ENCODE assay signal across 17 cellular contexts in the genomic region with DNA sequence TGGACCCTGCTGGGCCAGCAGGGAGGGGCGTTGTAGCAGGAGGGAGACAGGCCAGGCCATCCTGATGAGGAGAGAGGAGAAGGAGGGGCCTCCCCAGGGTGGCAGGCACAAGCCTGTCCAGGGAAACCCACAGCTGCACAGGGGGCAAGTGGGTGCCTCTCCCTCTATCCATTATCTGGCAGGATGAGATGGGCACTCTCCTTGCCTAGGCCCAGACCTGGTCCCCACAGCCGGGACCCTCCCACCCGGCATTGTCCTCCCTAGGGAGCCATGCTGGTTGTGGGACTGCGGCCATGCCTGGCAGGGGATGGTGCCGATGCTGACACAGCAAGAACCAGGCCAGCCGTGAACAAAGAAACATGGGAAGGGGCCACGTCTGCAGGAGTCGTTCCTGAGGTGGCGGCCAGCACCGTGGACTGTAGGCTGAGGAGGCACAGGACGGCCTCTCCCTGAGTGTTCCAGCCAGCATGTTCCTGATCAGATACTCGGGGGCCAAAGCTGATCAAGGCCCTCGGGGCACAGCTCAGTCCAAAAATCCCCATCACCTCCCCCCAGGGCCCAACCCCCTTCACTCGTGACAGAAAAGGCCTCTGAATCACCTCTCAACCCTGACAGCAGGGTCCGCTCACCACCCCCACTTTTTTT. TPM values are rescaled to one million over a fixed set of nuclear protein-coding genes. Genes with fewer than 3 reads are reported as not detected.
DNase-seq lines count a peak whose midpoint lies in the region; ATAC-seq and TF ChIP-seq lines count a peak whose summit lies in the region.
"Had no signal": no experiment of that assay in that cellular context is flagged by ENCODE, and none has a peak within 500 bp of the region (broad histone marks: within the 10 kb centered on the region; RNA-seq: fewer than 3 reads in every experiment).

No MANE protein-coding gene starts in this region.

- no peak overlapping the region for H3K4me3 Mint-ChIP-seq in activated T-cell treated with anti-CD3 and anti-CD28 coated beads, Interleukin-2, amount 50 U/mL, for 24 hours
- H3K4me3 Mint-ChIP-seq in activated T-cell treated with anti-CD3 and anti-CD28 coated beads, Interleukin-2, amount 50 U/mL, for 4 hours, result no peak overlapping the region
- H3K4me3 Mint-ChIP-seq in stimulated activated naive B cell treated with anti-CD40 and anti-IgM and Interleukin-4, amounts not matched to agents 10 μg/mL and 1 μg/mL and 100 μg/mL, for 72 hours, result peak overlapping the region; percentile 76 to 80
- H3K4me3 Mint-ChIP-seq: activated T-cell treated with anti-CD3 and anti-CD28 coated beads, Interleukin-2, amount 50 U/mL, for 72 hours; CD8-positive, alpha-beta memory T cell had no signal

- no peak for DNase-seq in activated T-cell treated with anti-CD3 and anti-CD28 coated beads, Interleukin-2, amount 50 U/mL, for 24 hours
- no peak for DNase-seq in activated T-cell treated with anti-CD3 and anti-CD28 coated beads, Interleukin-2, amount 50 U/mL, for 4 hours
- no peak for DNase-seq in RWPE1 (ENCODE audit: low spot score)
- no peak for DNase-seq in stimulated activated naive B cell treated with anti-CD40 and anti-IgM and Interleukin-4, amounts not matched to agents 10 μg/mL and 1 μg/mL and 100 μg/mL, for 72 hours
- DNase-seq in occipital lobe (lab: John Stamatoyannopoulos, UW), result no peak
- DNase-seq in NCI-H2171 treated with DMSO at 0.1 percent for 48 hours (lab: John Stamatoyannopoulos, UW), result no peak
- DNase-seq: activated CD4-positive, alpha-beta T cell treated with anti-CD3 and anti-CD28 coated beads for 4 hours; activated T-cell treated with anti-CD3 and anti-CD28 coated beads, Interleukin-2, amount 50 U/mL, for 72 hours; CD8-positive, alpha-beta memory T cell; GOT3; T-helper 2 cell had no signal

- H3K27me3 Mint-ChIP-seq in activated T-cell treated with anti-CD3 and anti-CD28 coated beads, Interleukin-2, amount 50 U/mL, for 24 hours, result no peaks in the 10 kb centered on the region
- H3K27me3 Mint-ChIP-seq in activated T-cell treated with anti-CD3 and anti-CD28 coated beads, Interleukin-2, amount 50 U/mL, for 4 hours (ENCODE audit: low read depth), result no peaks in the 10 kb centered on the region
- H3K27me3 Mint-ChIP-seq in stimulated activated naive B cell treated with anti-CD40 and anti-IgM and Interleukin-4, amounts not matched to agents 10 μg/mL and 1 μg/mL and 100 μg/mL, for 72 hours, result no peaks in the 10 kb centered on the region
- H3K27me3 Mint-ChIP-seq: CD8-positive, alpha-beta memory T cell had no signal

- CTCF ChIA-PET in RWPE1 (lab: Yijun Ruan, JAX), result interaction anchor here (2.3 kb wide), 1 partner anchor 12 kb away, joined by 11 read pairs; no protein-coding TSS in a partner anchor

- H3K27ac ChIP-seq in RWPE1, result peak overlapping the region; percentile 88
- H3K27ac ChIP-seq: ascending aorta had no signal

- H3K9me3 ChIP-seq in iPS-15b (ENCODE audit: control insufficient read depth, insufficient read depth, low read length), result no peaks in the 10 kb centered on the region
- H3K9me3 ChIP-seq: ascending aorta had no signal

- no peaks in the 10 kb centered on the region for H3K36me3 ChIP-seq in iPS-15b (ENCODE audit: control insufficient read depth, insufficient read depth, low read length)
- H3K36me3 ChIP-seq: ascending aorta had no signal

- no peak for ATAC-seq in activated T-cell treated with anti-CD3 and anti-CD28 coated beads, Interleukin-2, amount 50 U/mL, for 4 hours
- no peak for ATAC-seq in stimulated activated naive B cell treated with anti-CD40 and anti-IgM and Interleukin-4, amounts not matched to agents 10 μg/mL and 1 μg/mL and 100 μg/mL, for 72 hours (replicated peaks)
- ATAC-seq in HG02840 (IDR thresholded peaks at IDR 0.05; ENCODE audit: low FRiP score, unreplicated experiment), result no peak
- ATAC-seq: activated T-cell treated with anti-CD3 and anti-CD28 coated beads, Interleukin-2, amount 50 U/mL, for 72 hours; Right ventricle myocardium inferior had no signal

- H3K27ac Mint-ChIP-seq in activated T-cell treated with anti-CD3 and anti-CD28 coated beads, Interleukin-2, amount 50 U/mL, for 24 hours, result peak overlapping the region; percentile 83
- peak overlapping the region; percentile 95 for H3K27ac Mint-ChIP-seq in stimulated activated naive B cell treated with anti-CD40 and anti-IgM and Interleukin-4, amounts not matched to agents 10 μg/mL and 1 μg/mL and 100 μg/mL, for 72 hours

- H3K4me1 ChIP-seq in iPS-15b (ENCODE audit: control insufficient read depth, insufficient read depth, low read length), result no peaks in the 10 kb centered on the region

- H3K4me3 ChIP-seq in iPS-15b (ENCODE audit: low read depth, low read length), result no peak overlapping the region
- H3K4me3 ChIP-seq: ascending aorta had no signal

- POLR2A ChIA-PET in RWPE1 (lab: Yijun Ruan, JAX; ENCODE audit: low non-redundant PET), result no interaction called here

- H3K27me3 ChIP-seq in iPS-15b (ENCODE audit: control insufficient read depth, insufficient read depth, low read length), result no peaks in the 10 kb centered on the region
- H3K27me3 ChIP-seq: ascending aorta had no signal

- no peaks in the 10 kb centered on the region for H3K9me3 Mint-ChIP-seq in activated T-cell treated with anti-CD3 and anti-CD28 coated beads, Interleukin-2, amount 50 U/mL, for 24 hours
- no peaks in the 10 kb centered on the region for H3K9me3 Mint-ChIP-seq in activated T-cell treated with anti-CD3 and anti-CD28 coated beads, Interleukin-2, amount 50 U/mL, for 4 hours
- no peaks in the 10 kb centered on the region for H3K9me3 Mint-ChIP-seq in stimulated activated naive B cell treated with anti-CD40 and anti-IgM and Interleukin-4, amounts not matched to agents 10 μg/mL and 1 μg/mL and 100 μg/mL, for 72 hours
- H3K9me3 Mint-ChIP-seq: activated T-cell treated with anti-CD3 and anti-CD28 coated beads, Interleukin-2, amount 50 U/mL, for 72 hours; CD8-positive, alpha-beta memory T cell had no signal

- H3K36me3 Mint-ChIP-seq in activated T-cell treated with anti-CD3 and anti-CD28 coated beads, Interleukin-2, amount 50 U/mL, for 24 hours (ENCODE audit: low read depth), result no peaks in the 10 kb centered on the region
- H3K36me3 Mint-ChIP-seq in activated T-cell treated with anti-CD3 and anti-CD28 coated beads, Interleukin-2, amount 50 U/mL, for 4 hours (ENCODE audit: insufficient read depth), result no peaks in the 10 kb centered on the region
- H3K36me3 Mint-ChIP-seq in stimulated activated naive B cell treated with anti-CD40 and anti-IgM and Interleukin-4, amounts not matched to agents 10 μg/mL and 1 μg/mL and 100 μg/mL, for 72 hours, result peaks cover 6 to 22% of the 10 kb centered on the region in 2 donors
- H3K36me3 Mint-ChIP-seq: CD8-positive, alpha-beta memory T cell had no signal

- peaks cover 78% of the 10 kb centered on the region for H3K4me1 Mint-ChIP-seq in activated T-cell treated with anti-CD3 and anti-CD28 coated beads, Interleukin-2, amount 50 U/mL, for 24 hours (ENCODE audit: low read depth)
- peaks cover 61% of the 10 kb centered on the region for H3K4me1 Mint-ChIP-seq in activated T-cell treated with anti-CD3 and anti-CD28 coated beads, Interleukin-2, amount 50 U/mL, for 4 hours (ENCODE audit: low read depth)
- peaks cover 86 to 100% of the 10 kb centered on the region in 2 donors for H3K4me1 Mint-ChIP-seq in stimulated activated naive B cell treated with anti-CD40 and anti-IgM and Interleukin-4, amounts not matched to agents 10 μg/mL and 1 μg/mL and 100 μg/mL, for 72 hours

- H3K9ac ChIP-seq in iPS-15b (ENCODE audit: low read depth, low read length), result peak overlapping the region; percentile 5

- TF ChIP-seq CTCF in RWPE1 (conservative IDR thresholded peaks at IDR 0.05; ENCODE audit: low read depth), result no peak

RNA-seq across cellular contexts. Expression of a gene that starts 19.2 kb away (rescaled TPM):
- total RNA-seq in activated T-cell treated with anti-CD3 and anti-CD28 coated beads, Interleukin-2, amount 50 U/mL, for 4 hours, result under 1 TPM; 0.33 to 0.41 (median 0.40) TPM
- total RNA-seq in occipital lobe, result not detected
- total RNA-seq: A673; CD8-positive, alpha-beta memory T cell; endothelial cell of umbilical vein had no signal

RNA-seq across cellular contexts. Expression of a gene that starts 47.1 kb away (rescaled TPM):
- total RNA-seq in activated T-cell treated with anti-CD3 and anti-CD28 coated beads, Interleukin-2, amount 50 U/mL, for 4 hours, result 100 to 1,000 TPM; 187 to 215 (median 195) TPM
- total RNA-seq in occipital lobe, result 51.5 TPM

Comparison
In these comparisons a context has a peak if more than half of its experiments do, and no peak if none do; other contexts are left out.
1. H3K4me3 Mint-ChIP-seq: peak in stimulated activated naive B cell treated with anti-CD40 and anti-IgM and Interleukin-4, amounts not matched to agents 10 μg/mL and 1 μg/mL and 100 μg/mL, for 72 hours (2 of 2); none in activated T-cell treated with anti-CD3 and anti-CD28 coated beads, Interleukin-2, amount 50 U/mL, for 24 hours (single experiment) and activated T-cell treated with anti-CD3 and anti-CD28 coated beads, Interleukin-2, amount 50 U/mL, for 4 hours (single experiment).